8 cellular contexts compared by ENCODE assay signal in the genomic region with DNA sequence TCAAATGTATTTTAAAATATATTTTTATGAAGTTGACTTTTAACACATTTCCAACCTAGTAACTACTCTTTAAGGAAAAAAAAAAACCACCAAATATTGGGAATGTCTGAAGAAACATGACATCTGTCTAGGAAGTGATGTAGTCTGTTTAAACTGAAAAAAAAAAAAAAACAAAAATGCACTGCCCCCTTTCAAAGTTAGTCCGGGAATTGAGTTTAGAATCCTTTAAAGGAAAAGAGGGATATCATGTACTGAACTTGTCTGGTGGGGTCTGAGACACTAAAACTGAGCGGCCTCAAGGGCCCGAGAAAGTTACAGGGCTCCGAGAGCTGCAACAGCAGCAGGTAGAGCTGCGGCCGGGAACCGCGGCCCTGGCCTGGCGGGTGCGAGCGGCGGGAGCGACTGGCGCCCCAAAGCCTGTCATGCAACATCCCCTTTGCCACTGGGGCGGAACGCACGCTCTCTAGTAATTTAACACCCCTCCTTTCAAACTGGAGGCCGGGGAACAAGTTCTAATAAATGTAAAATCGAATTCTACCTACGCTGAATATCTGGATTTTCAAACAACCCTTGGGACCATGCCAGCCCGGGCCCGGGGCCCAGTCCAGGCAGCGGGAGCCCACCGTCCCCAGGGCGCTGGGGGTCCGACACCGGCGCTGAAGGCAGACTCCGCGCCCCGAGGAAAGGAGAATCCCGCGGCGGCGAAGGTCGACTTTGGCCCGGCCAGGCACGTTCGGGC. TPM values are rescaled to one million over a fixed set of nuclear protein-coding genes. Genes with fewer than 3 reads are reported as not detected.
DNase-seq lines count a peak whose midpoint lies in the region; ATAC-seq and TF ChIP-seq lines count a peak whose summit lies in the region.

No MANE protein-coding gene starts in this region.

- H3K27me3 ChIP-seq in BJ (ENCODE audit: control insufficient read depth, insufficient read depth, low read length): no peaks in the 10 kb centered on the region
- peaks cover 32% of the 10 kb centered on the region for H3K27me3 ChIP-seq in neutrophil
- H3K27me3 ChIP-seq in tibial nerve: no peaks in the 10 kb centered on the region

- CTCF ChIA-PET in BJ (lab: Yijun Ruan, JAX): interaction anchor here (1.1 kb wide), 1 partner anchor 11 kb away, joined by 4 read pairs; no protein-coding TSS in a partner anchor

- POLR2A ChIA-PET in BJ (lab: Charles Lee): no interaction called here

- DNase-seq in BJ (ENCODE audit: low read depth) (no peak), GM19240 (ENCODE audit: insufficient read length, low spot score) (peak; percentile 71), OCI-M1 (lab: John Stamatoyannopoulos, UW) (peak; percentile 80), activated gamma-delta T cell (lab: John Stamatoyannopoulos, UW) (peak; percentile 32), germinal center (ENCODE audit: low spot score) (peak; percentile 66), tibial nerve (ENCODE audit: low spot score in 2 of 2) (peak; percentile 22 to 51)

- WGBS in tibial nerve, 2 donors: 0 to 1% methylated on average over 29 to 38 of the region's 39 CpGs

- no peak for TF ChIP-seq EP300 in tibial nerve (IDR thresholded peaks at IDR 0.05)

- H3K4me1 ChIP-seq in neutrophil (ENCODE audit: control insufficient read depth in 1 of 2, insufficient read depth in 1 of 2, low read depth in 1 of 2, low read length in 1 of 2): peaks cover 14 to 20% of the 10 kb centered on the region in 2 experiments
- H3K4me1 ChIP-seq in tibial nerve: peaks cover 0 to 50% (median 20%) of the 10 kb centered on the region in 4 donors

- H3K9me3 ChIP-seq in neutrophil (no peaks in the 10 kb centered on the region), tibial nerve (no peaks in the 10 kb centered on the region)

- H3K27ac ChIP-seq in neutrophil (peak overlapping the region; percentile 59), tibial nerve (peak overlapping the region; percentile 97 to 99 (median 98))

- H3K36me3 ChIP-seq in BJ (ENCODE audit: control insufficient read depth, insufficient read depth, low read length): no peaks in the 10 kb centered on the region
- no peaks in the 10 kb centered on the region for H3K36me3 ChIP-seq in neutrophil
- H3K36me3 ChIP-seq in tibial nerve: no peaks in the 10 kb centered on the region

- TF ChIP-seq CTCF in BJ (IDR thresholded peaks at IDR 0.05; ENCODE audit: insufficient read depth, low read depth, low read length) (no peak), neutrophil (IDR thresholded peaks at IDR 0.05) (no peak), tibial nerve (IDR thresholded peaks at IDR 0.05) (no peak)

- TF ChIP-seq POLR2A in tibial nerve (IDR thresholded peaks at IDR 0.05): no peak

- H3K4me3 ChIP-seq in BJ (ENCODE audit: low read depth, low read length) (peak overlapping the region; percentile 92), neutrophil (ENCODE audit: low read depth in 1 of 2, low read length in 1 of 2) (peak overlapping the region; percentile 71 to 73), tibial nerve (peak overlapping the region; percentile 83 to 99 (median 93))

- peak; percentile 55 for ATAC-seq in HG03378 (IDR thresholded peaks at IDR 0.05; ENCODE audit: unreplicated experiment)

RNA-seq across cellular contexts. Expression of gene RDX, which starts 0.8 kb away (rescaled TPM):
- polyA plus RNA-seq in BJ (2011; rRNA removed): 23.4 and 56.3 TPM in 2 replicates
- polyA minus RNA-seq in BJ (2011; rRNA and poly(A)+ RNA removed): 22.8 and 33.0 TPM in 2 replicates
- 100 to 1,000 TPM in 1 of 4 donors, 10 to 100 TPM in 3; 59.8 to 120 (median 88.8) TPM for total RNA-seq in tibial nerve
